8 cellular contexts compared by ENCODE assay signal in the genomic region with DNA sequence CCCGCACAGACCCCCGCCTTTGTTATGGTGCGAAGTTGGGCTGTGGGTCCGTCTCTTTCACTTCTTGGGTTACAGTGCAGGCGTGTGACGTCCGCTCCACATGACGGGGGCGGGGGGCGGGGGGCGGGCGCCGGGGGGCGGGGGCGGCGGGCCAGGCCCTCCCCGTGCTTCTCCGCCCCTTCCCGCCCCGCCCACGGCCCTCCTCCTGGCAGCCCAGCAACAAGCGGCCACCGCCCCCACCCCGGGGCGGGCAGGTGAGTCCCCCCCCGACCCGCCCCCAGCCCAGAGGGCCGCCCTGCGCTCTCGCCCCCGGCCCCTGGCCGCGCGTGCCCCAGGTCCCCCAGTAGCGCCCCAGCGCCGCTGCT. TPM values are rescaled to one million over a fixed set of nuclear protein-coding genes. Genes with fewer than 3 reads are reported as not detected.
DNase-seq lines count a peak whose midpoint lies in the region; ATAC-seq lines count a peak whose summit lies in the region.

No MANE protein-coding gene starts in this region.

- no peaks in the 10 kb centered on the region for H3K9me3 Mint-ChIP-seq in activated CD8-positive, alpha-beta T cell treated with anti-CD3 and anti-CD28 coated beads, Interleukin-2, amount 10 ng/mL, durations not matched to agents 7 days and 5 days (ENCODE audit: insufficient read depth)
- H3K9me3 Mint-ChIP-seq in effector memory CD8-positive, alpha-beta T cell = no peaks in the 10 kb centered on the region
- no peaks in the 10 kb centered on the region for H3K9me3 Mint-ChIP-seq in memory B cell

- peaks cover 2% of the 10 kb centered on the region for H3K36me3 Mint-ChIP-seq in activated CD8-positive, alpha-beta T cell treated with anti-CD3 and anti-CD28 coated beads, Interleukin-2, amount 10 ng/mL, durations not matched to agents 7 days and 5 days (ENCODE audit: low read depth)
- H3K36me3 Mint-ChIP-seq in effector memory CD8-positive, alpha-beta T cell (ENCODE audit: insufficient read depth) = peaks cover 17% of the 10 kb centered on the region
- no peaks in the 10 kb centered on the region for H3K36me3 Mint-ChIP-seq in memory B cell

- POLR2A ChIA-PET in activated CD8-positive, alpha-beta T cell treated with anti-CD3 and anti-CD28 coated beads, Interleukin-2, amount 10 ng/mL, durations not matched to agents 7 days and 5 days (lab: Charles Lee) = no interaction called here

- peak; percentile 44 for DNase-seq in NCI-H2107 (lab: John Stamatoyannopoulos, UW)
- DNase-seq in activated CD8-positive, alpha-beta T cell treated with anti-CD3 and anti-CD28 coated beads, Interleukin-2, amount 10 ng/mL, durations not matched to agents 7 days and 5 days = peak; percentile 63
- DNase-seq in effector memory CD8-positive, alpha-beta T cell = peak in 1 of 3 experiments; percentile 24
- peak in 1 of 2 donors; percentile 38 for DNase-seq in memory B cell (ENCODE audit: low spot score in 2 of 2)
- DNase-seq in stimulated activated CD8-positive, alpha-beta memory T cell treated with anti-CD3 and anti-CD28 coated beads, Interleukin-4, amount 100 ng/mL, for 48 hours = peak; percentile 73
- no peak for DNase-seq in SKM-1 (lab: John Stamatoyannopoulos, UW; ENCODE audit: unreplicated experiment)

- CTCF ChIA-PET in activated CD8-positive, alpha-beta T cell treated with anti-CD3 and anti-CD28 coated beads, Interleukin-2, amount 10 ng/mL, durations not matched to agents 7 days and 5 days (lab: Charles Lee) = no interaction called here

- H3K27ac Mint-ChIP-seq in activated CD8-positive, alpha-beta T cell treated with anti-CD3 and anti-CD28 coated beads, Interleukin-2, amount 10 ng/mL, durations not matched to agents 7 days and 5 days = no peak overlapping the region
- H3K27ac Mint-ChIP-seq in effector memory CD8-positive, alpha-beta T cell = peak overlapping the region in 1 of 2 donors; percentile 90
- H3K27ac Mint-ChIP-seq in memory B cell = no peak overlapping the region

- H3K4me1 Mint-ChIP-seq in activated CD8-positive, alpha-beta T cell treated with anti-CD3 and anti-CD28 coated beads, Interleukin-2, amount 10 ng/mL, durations not matched to agents 7 days and 5 days (ENCODE audit: low read depth) = peaks cover 34% of the 10 kb centered on the region
- peaks cover 27 to 32% of the 10 kb centered on the region in 2 donors for H3K4me1 Mint-ChIP-seq in effector memory CD8-positive, alpha-beta T cell (ENCODE audit: low read depth in 2 of 2)
- peaks cover 13% of the 10 kb centered on the region for H3K4me1 Mint-ChIP-seq in memory B cell

- peaks cover 48% of the 10 kb centered on the region for H3K27me3 Mint-ChIP-seq in activated CD8-positive, alpha-beta T cell treated with anti-CD3 and anti-CD28 coated beads, Interleukin-2, amount 10 ng/mL, durations not matched to agents 7 days and 5 days (ENCODE audit: low read depth)
- peaks cover 74 to 77% of the 10 kb centered on the region in 2 donors for H3K27me3 Mint-ChIP-seq in effector memory CD8-positive, alpha-beta T cell
- H3K27me3 Mint-ChIP-seq in memory B cell = peaks cover 9% of the 10 kb centered on the region

- peak overlapping the region; percentile 88 for H3K4me3 Mint-ChIP-seq in activated CD8-positive, alpha-beta T cell treated with anti-CD3 and anti-CD28 coated beads, Interleukin-2, amount 10 ng/mL, durations not matched to agents 7 days and 5 days
- H3K4me3 Mint-ChIP-seq in effector memory CD8-positive, alpha-beta T cell = peak overlapping the region; percentile 83 to 90
- H3K4me3 Mint-ChIP-seq in memory B cell = peak overlapping the region; percentile 82

- ATAC-seq in GM18907 (IDR thresholded peaks at IDR 0.05; ENCODE audit: unreplicated experiment) = peak; percentile 8
- peak; percentile 9 for ATAC-seq in activated CD8-positive, alpha-beta T cell treated with anti-CD3 and anti-CD28 coated beads, Interleukin-2, amount 10 ng/mL, durations not matched to agents 7 days and 5 days
- peak; percentile 42 for ATAC-seq in effector memory CD8-positive, alpha-beta T cell (replicated peaks)
- peak; percentile 33 for ATAC-seq in memory B cell (ENCODE audit: low read depth)
- no peak for ATAC-seq in HG03196 (IDR thresholded peaks at IDR 0.05; ENCODE audit: unreplicated experiment)

RNA-seq across cellular contexts. Expression of a gene that starts 3.6 kb away (rescaled TPM):
- 1 to 10 TPM; 2.5 to 3.3 TPM for total RNA-seq in activated CD8-positive, alpha-beta T cell treated with anti-CD3 and anti-CD28 coated beads, Interleukin-2, amount 10 ng/mL, durations not matched to agents 7 days and 5 days
